ENCODE assay signal across 8 cellular contexts in the genomic region with DNA sequence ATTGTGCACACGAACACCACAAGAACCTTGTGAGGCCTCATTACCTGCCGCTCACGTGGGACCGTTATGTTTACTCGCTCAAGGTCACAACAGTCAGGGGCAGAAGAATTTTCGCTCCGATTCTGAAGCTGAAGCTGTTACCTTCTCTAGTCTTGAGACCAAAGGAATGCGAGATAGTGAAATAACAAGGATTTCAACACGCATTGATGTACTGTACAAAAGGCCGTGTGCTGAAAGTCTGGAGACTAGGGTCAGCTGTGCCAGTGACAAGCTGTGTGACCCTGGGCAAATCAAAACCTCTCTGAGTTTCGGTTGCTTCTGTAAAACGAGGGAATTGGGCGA. TPM values are rescaled to one million over a fixed set of nuclear protein-coding genes. Genes with fewer than 3 reads are reported as not detected.
DNase-seq lines count a peak whose midpoint lies in the region; ATAC-seq and TF ChIP-seq lines count a peak whose summit lies in the region.

No MANE protein-coding gene starts in this region.

- H3K4me3 Mint-ChIP-seq in CD8-positive, alpha-beta memory T cell = peak overlapping the region; percentile 95 to 99 (median 98)

- H3K27me3 Mint-ChIP-seq in CD8-positive, alpha-beta memory T cell = no peaks in the 10 kb centered on the region

- H2AFZ ChIP-seq in PC-9 = peak overlapping the region; percentile 96

- CTCF ChIA-PET in CD8-positive, alpha-beta memory T cell (lab: Charles Lee) = interaction anchor here (0.7 to 1.0 kb wide), 4 partner anchors 17 to 146 kb away, joined by 4 to 6 read pairs (median 5); partner anchors contain the start of gene NAB1
- CTCF ChIA-PET in PC-9 (lab: Charles Lee) = no interaction called here

- H3K27me3 ChIP-seq in CD8-positive, alpha-beta memory T cell (ENCODE audit: insufficient read depth, low read length, poor library complexity, severe bottlenecking) = no peaks in the 10 kb centered on the region
- H3K27me3 ChIP-seq in PC-9 (ENCODE audit: insufficient read depth, low read depth) (no peaks in the 10 kb centered on the region), adrenal gland (no peaks in the 10 kb centered on the region), kidney epithelial cell (ENCODE audit: control insufficient read depth, insufficient read depth, low read length) (no peaks in the 10 kb centered on the region)

- POLR2A ChIA-PET in CD8-positive, alpha-beta memory T cell (lab: Charles Lee) = interaction anchor here (0.7 to 2.3 kb wide), 15 partner anchors 11 to 750 kb away, joined by 3 to 31 read pairs (median 5); partner anchors contain the start of genes GLS, ORMDL1 and PMS1
- POLR2A ChIA-PET in PC-9 (lab: Charles Lee; ENCODE audit: unreplicated experiment) = no interaction called here

- H4K20me1 ChIP-seq in PC-9 (ENCODE audit: insufficient read depth) = no peaks in the 10 kb centered on the region

- TF ChIP-seq CTCF in HFF-Myc (IDR thresholded peaks at IDR 0.05; ENCODE audit: low read depth, low read length, missing control alignments) (no peak), PC-9 (conservative IDR thresholded peaks at IDR 0.05) (no peak), adrenal gland (IDR thresholded peaks at IDR 0.05) (no peak), kidney epithelial cell (IDR thresholded peaks at IDR 0.05; ENCODE audit: insufficient read depth, low read length, poor library complexity, severe bottlenecking) (no peak)

- no peak for ATAC-seq in HG03565 (IDR thresholded peaks at IDR 0.05; ENCODE audit: unreplicated experiment)

- 1 to 12% (median 4%) methylated on average over 12 to 13 of the region's 13 CpGs for WGBS in adrenal gland, 4 donors

- H3K36me3 Mint-ChIP-seq in CD8-positive, alpha-beta memory T cell = peaks cover 0 to 22% (median 13%) of the 10 kb centered on the region in 3 donors

- no peak for TF ChIP-seq POLR2A in adrenal gland (IDR thresholded peaks at IDR 0.05)

- no peaks in the 10 kb centered on the region for H3K36me3 ChIP-seq in CD8-positive, alpha-beta memory T cell (ENCODE audit: insufficient read depth, low read length)
- no peaks in the 10 kb centered on the region for H3K36me3 ChIP-seq in PC-9 (ENCODE audit: low read depth)
- H3K36me3 ChIP-seq in adrenal gland (replicated peaks in 1 of 2) = no peaks in the 10 kb centered on the region
- H3K36me3 ChIP-seq in kidney epithelial cell (ENCODE audit: control insufficient read depth, insufficient read depth, low read length) = no peaks in the 10 kb centered on the region

- no peaks in the 10 kb centered on the region for H3F3A ChIP-seq in PC-9 (ENCODE audit: insufficient read depth, low read depth)

- peaks cover 5 to 13% (median 7%) of the 10 kb centered on the region in 5 donors for H3K9me3 Mint-ChIP-seq in CD8-positive, alpha-beta memory T cell

- no TSS peak for BruUV-seq in PC-9 (replicated peaks; lab: Mats Ljungman, UMichigan)

- H3K4me1 Mint-ChIP-seq in CD8-positive, alpha-beta memory T cell = peaks cover 39 to 73% (median 68%) of the 10 kb centered on the region in 3 donors

- peak overlapping the region; percentile 93 for H3K27ac ChIP-seq in CD8-positive, alpha-beta memory T cell (ENCODE audit: low read depth, low read length)
- H3K27ac ChIP-seq in PC-9 (peak overlapping the region; percentile 74), adrenal gland (peak overlapping the region; percentile 37 to 95 (median 91))

- peaks cover 52% of the 10 kb centered on the region for H3K4me1 ChIP-seq in CD8-positive, alpha-beta memory T cell (ENCODE audit: insufficient read depth, low read length)
- H3K4me1 ChIP-seq in PC-9 (replicated peaks; ENCODE audit: insufficient read depth) (peaks cover 9% of the 10 kb centered on the region), adrenal gland (replicated peaks in 1 of 2) (peaks cover 0 to 17% of the 10 kb centered on the region in 2 donors)

- 0 out of 2 replicates have a peak, but pooled peaks cover 7% of the 10 kb centered on the region for H3K79me2 ChIP-seq in PC-9 (ENCODE audit: low read depth)

- H3K27ac Mint-ChIP-seq in CD8-positive, alpha-beta memory T cell = peak overlapping the region; percentile 99 to 100 (median 100)

- peak overlapping the region; percentile 92 for H3K4me3 ChIP-seq in CD8-positive, alpha-beta memory T cell (ENCODE audit: low read length)
- peak overlapping the region; percentile 53 for H3K4me3 ChIP-seq in HFF-Myc (replicated peaks; ENCODE audit: low read depth, low read length)
- H3K4me3 ChIP-seq in PC-9 = peak overlapping the region; percentile 87
- peak overlapping the region; percentile 44 to 78 (median 76) for H3K4me3 ChIP-seq in adrenal gland
- H3K4me3 ChIP-seq in kidney epithelial cell (ENCODE audit: low read depth, low read length) = peak overlapping the region; percentile 70

- peak overlapping the region; percentile 79 for H3K4me2 ChIP-seq in PC-9

- H3K9me2 ChIP-seq in PC-9 (ENCODE audit: insufficient read depth) = no peaks in the 10 kb centered on the region

- intact Hi-C loops in PC-9 (cut with micrococcal nuclease; ENCODE audit: unreplicated experiment) (loop anchor here (10.0 kb wide), 1 partner anchor 111 kb away; the partner anchor contains the start of gene NAB1), adrenal gland (cut with DNase I) (loop anchor here (10.0 kb wide), 2 partner anchors 111 to 121 kb away; partner anchors contain the start of gene NAB1 (in 1 of the 2))

- peaks cover 2% of the 10 kb centered on the region for H3K9me3 ChIP-seq in CD8-positive, alpha-beta memory T cell (ENCODE audit: low read length)
- H3K9me3 ChIP-seq in PC-9 (ENCODE audit: insufficient read depth, low read depth) = no peaks in the 10 kb centered on the region; the same call in 1 of the 2 replicates
- no peaks in the 10 kb centered on the region for H3K9me3 ChIP-seq in adrenal gland (replicated peaks in 1 of 3)

- peak; percentile 29 to 79 (median 58) for DNase-seq in CD8-positive, alpha-beta memory T cell
- no peak for DNase-seq in HFF-Myc (ENCODE audit: extremely low read depth, low read depth)
- no peak for DNase-seq in PC-9
- DNase-seq in adrenal gland = peak; percentile 24 to 64 (median 37)
- no peak for DNase-seq in kidney epithelial cell (ENCODE audit: low read depth)
- peak; percentile 8 to 43 (median 42) for DNase-seq in stimulated activated CD4-positive, alpha-beta T cell treated with anti-CD3 and anti-CD28 coated beads, TNF-alpha, amount 100 ng/mL, for 48 hours (ENCODE audit: low read depth in 3 of 3)
- DNase-seq in iPS-NIHi7 (ENCODE audit: extremely low spot score) = no peak

RNA-seq across cellular contexts. Expression of gene NEMP2, which starts 0.6 kb away (rescaled TPM):
- 10 to 100 TPM; 16.9 to 17.5 TPM for total RNA-seq in CD8-positive, alpha-beta memory T cell
- 10.5 TPM for polyA plus RNA-seq in CD8-positive, alpha-beta memory T cell
- total RNA-seq in PC-9 (2021) = 8.3 and 9.7 TPM in 2 replicates
- 1 to 10 TPM; 2.5 to 7.1 (median 5.1) TPM for total RNA-seq in adrenal gland
- 1 to 10 TPM in 1 of 3 donors, under 1 TPM in 2; 0.61 to 2.7 (median 0.72) TPM for polyA plus RNA-seq in adrenal gland
- 3.8 and 6.8 TPM in 2 replicates for total RNA-seq in kidney epithelial cell

Comparison
In these comparisons a context has a peak if more than half of its experiments do, and no peak if none do; other contexts are left out.
1. DNase-seq: peak in CD8-positive, alpha-beta memory T cell (5 of 5), adrenal gland (7 of 7) and stimulated activated CD4-positive, alpha-beta T cell treated with anti-CD3 and anti-CD28 coated beads, TNF-alpha, amount 100 ng/mL, for 48 hours (3 of 3); none in HFF-Myc (single experiment), PC-9 (0 of 2), kidney epithelial cell (single experiment) and iPS-NIHi7 (single experiment).
2. Peak in every context shown above with its lines, with median percentiles within 50 percentile points of each other: H3K27ac ChIP-seq and H3K4me3 ChIP-seq.